ENCODE assay signal across 8 cellular contexts in the genomic region with DNA sequence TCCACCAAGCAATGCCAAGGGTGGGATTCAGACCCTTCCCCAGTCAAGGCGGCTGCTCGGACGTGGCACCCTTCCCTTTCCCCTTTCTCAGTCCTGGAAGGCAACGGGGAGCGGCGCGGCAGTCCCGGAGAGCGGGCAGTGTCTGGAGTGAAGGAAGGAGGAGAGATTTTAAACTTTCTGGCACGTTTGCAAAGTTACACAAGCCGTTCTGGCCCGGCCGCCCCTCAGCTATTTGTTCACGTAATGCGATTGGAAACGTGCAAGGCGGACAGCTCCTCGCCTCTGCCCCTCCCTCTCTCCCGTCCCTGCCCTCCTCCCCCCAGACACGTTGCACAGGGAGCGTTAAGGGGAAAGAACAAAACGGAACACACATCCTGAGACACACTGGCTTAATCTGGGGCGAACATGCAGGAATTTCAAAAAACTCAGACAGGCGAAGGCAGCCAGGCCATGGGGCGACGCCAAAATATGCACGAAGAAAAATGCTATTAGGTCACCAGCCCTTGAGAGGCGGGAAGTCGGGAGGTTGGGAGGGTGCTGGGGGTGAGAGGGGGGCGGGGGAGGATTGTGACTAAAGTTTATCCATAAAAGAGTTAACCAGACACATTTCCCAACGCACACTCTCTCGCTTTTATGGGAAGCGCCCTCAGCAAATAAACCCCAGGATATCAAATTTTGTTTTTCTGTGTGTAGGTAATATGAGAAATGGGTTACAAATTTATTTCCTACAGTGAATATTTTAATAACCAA. TPM values are rescaled to one million over a fixed set of nuclear protein-coding genes. Genes with fewer than 3 reads are reported as not detected.
DNase-seq lines count a peak whose midpoint lies in the region; ATAC-seq, FAIRE-seq and TF ChIP-seq lines count a peak whose summit lies in the region.

A gene with protein sequence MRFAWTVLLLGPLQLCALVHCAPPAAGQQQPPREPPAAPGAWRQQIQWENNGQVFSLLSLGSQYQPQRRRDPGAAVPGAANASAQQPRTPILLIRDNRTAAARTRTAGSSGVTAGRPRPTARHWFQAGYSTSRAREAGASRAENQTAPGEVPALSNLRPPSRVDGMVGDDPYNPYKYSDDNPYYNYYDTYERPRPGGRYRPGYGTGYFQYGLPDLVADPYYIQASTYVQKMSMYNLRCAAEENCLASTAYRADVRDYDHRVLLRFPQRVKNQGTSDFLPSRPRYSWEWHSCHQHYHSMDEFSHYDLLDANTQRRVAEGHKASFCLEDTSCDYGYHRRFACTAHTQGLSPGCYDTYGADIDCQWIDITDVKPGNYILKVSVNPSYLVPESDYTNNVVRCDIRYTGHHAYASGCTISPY (minus strand): TSS at position 144 of the 750 bp plus-strand sequence. CDS start 274 bp downstream, outside the sequence.

- H3K27me3 Mint-ChIP-seq in activated naive CD4-positive, alpha-beta T cell treated with anti-CD3 and anti-CD28 coated beads, Interleukin-2, amount 10 ng/mL, durations not matched to agents 7 days and 5 days: peaks cover 50% of the 10 kb centered on the region
- H3K27me3 Mint-ChIP-seq in central memory CD8-positive, alpha-beta T cell: peaks cover 73% of the 10 kb centered on the region

- H3K9ac ChIP-seq in keratinocyte (ENCODE audit: control insufficient read depth, extremely low read depth, insufficient read depth, low read length): peak within 1 kb of the TSS; percentile 42

- DNase-seq in activated naive CD4-positive, alpha-beta T cell treated with anti-CD3 and anti-CD28 coated beads, Interleukin-2, amount 10 ng/mL, durations not matched to agents 7 days and 5 days: no peak
- no peak for DNase-seq in activated naive CD4-positive, alpha-beta T cell treated with Interleukin-2 at 50 U/mL for 16 hours
- DNase-seq in NCI-H69 (lab: John Stamatoyannopoulos, UW) (peak; percentile 84), keratinocyte (ENCODE audit: low read depth, low spot score) (no peak)
- no peak for DNase-seq in central memory CD8-positive, alpha-beta T cell (ENCODE audit: low spot score in 2 of 2)
- DNase-seq in stimulated activated effector memory CD8-positive, alpha-beta T cell treated with anti-CD3 and anti-CD28 coated beads, Interleukin-12 subunit alpha, Interleukin-12 subunit beta, amount 100 ng/mL, for 72 hours (ENCODE audit: low spot score in 2 of 2): no peak
- no peak for DNase-seq in stimulated activated CD4-positive, alpha-beta T cell treated with anti-CD3 and anti-CD28 coated beads, Interleukin-12 subunit alpha, Interleukin-12 subunit beta, amount 100 ng/mL, for 4 hours

- no peak for FAIRE-seq in keratinocyte (lab: Jason Lieb, UNC)

- H3K36me3 ChIP-seq in keratinocyte (ENCODE audit: control insufficient read depth in 2 of 2, extremely low read depth in 1 of 2, insufficient read depth in 2 of 2, low read length in 2 of 2): no peaks in the 10 kb centered on the region

- H3K4me1 Mint-ChIP-seq in activated naive CD4-positive, alpha-beta T cell treated with anti-CD3 and anti-CD28 coated beads, Interleukin-2, amount 10 ng/mL, durations not matched to agents 7 days and 5 days: peaks cover 17% of the 10 kb centered on the region
- peaks cover 10% of the 10 kb centered on the region for H3K4me1 Mint-ChIP-seq in central memory CD8-positive, alpha-beta T cell
- peaks cover 16% of the 10 kb centered on the region for H3K4me1 Mint-ChIP-seq in stimulated activated effector memory CD8-positive, alpha-beta T cell treated with anti-CD3 and anti-CD28 coated beads, Interleukin-12 subunit alpha, Interleukin-12 subunit beta, amount 100 ng/mL, for 72 hours

- H3K9me3 ChIP-seq in keratinocyte (ENCODE audit: control insufficient read depth, low read depth, low read length): no peaks in the 10 kb centered on the region

- no peaks in the 10 kb centered on the region for H3K9me1 ChIP-seq in keratinocyte (ENCODE audit: control insufficient read depth, extremely low read depth, insufficient read depth, low read length)

- peak within 1 kb of the TSS; percentile 40 to 83 (median 73) for H3K4me3 ChIP-seq in keratinocyte (ENCODE audit: control insufficient read depth in 2 of 3, extremely low read depth in 1 of 3, insufficient read depth in 2 of 3, low read depth in 1 of 3, low read length in 3 of 3)

- peaks cover 6% of the 10 kb centered on the region for H3K27me3 ChIP-seq in keratinocyte (ENCODE audit: control insufficient read depth, extremely low read depth, insufficient read depth, low read length)

- H2AFZ ChIP-seq in keratinocyte (ENCODE audit: control insufficient read depth, low read length): peak within 1 kb of the TSS; percentile 86

- H3K27ac Mint-ChIP-seq in activated naive CD4-positive, alpha-beta T cell treated with anti-CD3 and anti-CD28 coated beads, Interleukin-2, amount 10 ng/mL, durations not matched to agents 7 days and 5 days: no peak within 1 kb of the TSS
- H3K27ac Mint-ChIP-seq in central memory CD8-positive, alpha-beta T cell (ENCODE audit: low read depth): peak within 1 kb of the TSS; percentile 38
- H3K27ac Mint-ChIP-seq in stimulated activated effector memory CD8-positive, alpha-beta T cell treated with anti-CD3 and anti-CD28 coated beads, Interleukin-12 subunit alpha, Interleukin-12 subunit beta, amount 100 ng/mL, for 72 hours: no peak within 1 kb of the TSS

- no peak within 1 kb of the TSS for H3K27ac ChIP-seq in keratinocyte (ENCODE audit: control insufficient read depth, insufficient read depth, low read length)

- TF ChIP-seq CTCF in keratinocyte (optimal IDR thresholded peaks at IDR 0.05 in 1 of 3, IDR thresholded peaks at IDR 0.05 in 1 of 3, conservative IDR thresholded peaks at IDR 0.05 in 1 of 3; ENCODE audit: extremely low read depth in 1 of 3, insufficient read depth in 2 of 3, low read length in 3 of 3): no peak

- H3K36me3 Mint-ChIP-seq in activated naive CD4-positive, alpha-beta T cell treated with anti-CD3 and anti-CD28 coated beads, Interleukin-2, amount 10 ng/mL, durations not matched to agents 7 days and 5 days: peaks cover 2% of the 10 kb centered on the region
- no peaks in the 10 kb centered on the region for H3K36me3 Mint-ChIP-seq in central memory CD8-positive, alpha-beta T cell (ENCODE audit: insufficient read depth)
- H3K36me3 Mint-ChIP-seq in stimulated activated effector memory CD8-positive, alpha-beta T cell treated with anti-CD3 and anti-CD28 coated beads, Interleukin-12 subunit alpha, Interleukin-12 subunit beta, amount 100 ng/mL, for 72 hours: peaks cover 9% of the 10 kb centered on the region

- peaks cover 11% of the 10 kb centered on the region for H3K4me1 ChIP-seq in keratinocyte (ENCODE audit: control insufficient read depth, extremely low read depth, insufficient read depth, low read length)

- H3K79me2 ChIP-seq in keratinocyte (ENCODE audit: control insufficient read depth, insufficient read depth, low read length): no peaks in the 10 kb centered on the region

- dilution Hi-C loops in keratinocyte (cut with MboI; ENCODE audit: extremely low pct_ligation_motif_present, low sequenced_read_pairs): no loop called here

- H3K9me3 Mint-ChIP-seq in activated naive CD4-positive, alpha-beta T cell treated with anti-CD3 and anti-CD28 coated beads, Interleukin-2, amount 10 ng/mL, durations not matched to agents 7 days and 5 days: no peaks in the 10 kb centered on the region
- no peaks in the 10 kb centered on the region for H3K9me3 Mint-ChIP-seq in central memory CD8-positive, alpha-beta T cell
- no peaks in the 10 kb centered on the region for H3K9me3 Mint-ChIP-seq in stimulated activated effector memory CD8-positive, alpha-beta T cell treated with anti-CD3 and anti-CD28 coated beads, Interleukin-12 subunit alpha, Interleukin-12 subunit beta, amount 100 ng/mL, for 72 hours

- peak within 1 kb of the TSS; percentile 97 for H3K4me2 ChIP-seq in keratinocyte (ENCODE audit: control insufficient read depth, extremely low read depth, insufficient read depth, low read depth, low read length)

- no peaks in the 10 kb centered on the region for H4K20me1 ChIP-seq in keratinocyte (ENCODE audit: control insufficient read depth, extremely low read depth, insufficient read depth, low read length)

- no peak for ATAC-seq in central memory CD8-positive, alpha-beta T cell (replicated peaks; ENCODE audit: extremely low read depth, poor library complexity, severe bottlenecking)
- ATAC-seq in stimulated activated effector memory CD8-positive, alpha-beta T cell treated with anti-CD3 and anti-CD28 coated beads, Interleukin-12 subunit alpha, Interleukin-12 subunit beta, amount 100 ng/mL, for 72 hours: no peak
- ATAC-seq in GM18502 (IDR thresholded peaks at IDR 0.05; ENCODE audit: poor library complexity, unreplicated experiment): no peak

- peak within 1 kb of the TSS; percentile 65 for H3K4me3 Mint-ChIP-seq in activated naive CD4-positive, alpha-beta T cell treated with anti-CD3 and anti-CD28 coated beads, Interleukin-2, amount 10 ng/mL, durations not matched to agents 7 days and 5 days
- peak within 1 kb of the TSS; percentile 69 for H3K4me3 Mint-ChIP-seq in central memory CD8-positive, alpha-beta T cell
- H3K4me3 Mint-ChIP-seq in stimulated activated effector memory CD8-positive, alpha-beta T cell treated with anti-CD3 and anti-CD28 coated beads, Interleukin-12 subunit alpha, Interleukin-12 subunit beta, amount 100 ng/mL, for 72 hours: peak within 1 kb of the TSS; percentile 70

- CTCF ChIA-PET in activated naive CD4-positive, alpha-beta T cell treated with anti-CD3 and anti-CD28 coated beads, Interleukin-2, amount 10 ng/mL, durations not matched to agents 7 days and 5 days (lab: Charles Lee): no interaction called here

RNA-seq across cellular contexts. Expression of the gene that starts here (rescaled TPM):
- 0.13 to 0.93 TPM (median 0.33 TPM) in 3 replicates for polyA plus RNA-seq in keratinocyte
- polyA plus RNA-seq in keratinocyte (2011; ENCODE audit: low read depth): 0.46 TPM
- 0.30 and 0.52 TPM in 2 replicates for polyA plus RNA-seq in keratinocyte (2011; cell fraction: cytosol; rRNA removed)
- 0.47 and 0.68 TPM in 2 replicates for polyA plus RNA-seq in keratinocyte (2011; cell fraction: nucleus; rRNA removed)
- 0.73 and 1.00 TPM in 2 replicates for polyA plus RNA-seq in keratinocyte (2012; ENCODE audit: low replicate concordance)
- 0.64 to 1.9 TPM (median 1.1 TPM) in 3 replicates for polyA minus RNA-seq in keratinocyte
- polyA minus RNA-seq in keratinocyte (2011; cell fraction: cytosol; rRNA and poly(A)+ RNA removed): 1.2 TPM
- 1.2 TPM in 1 of 2 replicates, not detected in the other for polyA minus RNA-seq in keratinocyte (2011; cell fraction: nucleus; rRNA and poly(A)+ RNA removed)
